13 cellular contexts compared by ENCODE assay signal in genomic region chr1:226786550-226786949, GRCh38. TPM values are rescaled to one million over a fixed set of nuclear protein-coding genes. Genes with fewer than 3 reads are reported as not detected.
DNase-seq lines count a peak whose midpoint lies in the region; ATAC-seq and TF ChIP-seq lines count a peak whose summit lies in the region.
"Had no signal": no experiment of that assay in that cellular context is flagged by ENCODE, and none has a peak within 500 bp of the region (broad histone marks: within the 10 kb centered on the region; RNA-seq: fewer than 3 reads in every experiment).

No MANE protein-coding gene starts in this region.

- H3K27me3 ChIP-seq in psoas muscle (ENCODE audit: insufficient read depth in 3 of 3, low read length in 2 of 3) (no peaks in the 10 kb centered on the region), left ventricle myocardium inferior (ENCODE audit: low read depth) (no peaks in the 10 kb centered on the region)

- no peaks in the 10 kb centered on the region for H3K36me3 ChIP-seq in psoas muscle (ENCODE audit: insufficient read depth in 1 of 2, low read depth in 1 of 2)
- H3K36me3 ChIP-seq in left ventricle myocardium inferior, result no peaks in the 10 kb centered on the region

- H3K27ac ChIP-seq in psoas muscle, result no peak overlapping the region
- H3K27ac ChIP-seq in left ventricle myocardium inferior (replicated peaks), result no peak overlapping the region

- H3K9me3 ChIP-seq in psoas muscle (no peaks in the 10 kb centered on the region), left ventricle myocardium inferior (replicated peaks) (no peaks in the 10 kb centered on the region)

- H3K9me3 Mint-ChIP-seq in stimulated activated effector memory CD8-positive, alpha-beta T cell treated with anti-CD3 and anti-CD28 coated beads, Interleukin-12 subunit alpha, Interleukin-12 subunit beta, amount 100 ng/mL, for 72 hours, result no peaks in the 10 kb centered on the region
- H3K9me3 Mint-ChIP-seq: neural crest cell had no signal

- DNase-seq in stimulated activated effector memory CD8-positive, alpha-beta T cell treated with anti-CD3 and anti-CD28 coated beads, Interleukin-12 subunit alpha, Interleukin-12 subunit beta, amount 100 ng/mL, for 72 hours (ENCODE audit: low spot score in 2 of 2), result no peak
- no peak for DNase-seq in psoas muscle
- no peak for DNase-seq in epidermal melanocyte (ENCODE audit: insufficient read length, low spot score)
- DNase-seq in GM03348 (ENCODE audit: low spot score), result no peak
- no peak for DNase-seq in left ventricle myocardium inferior
- DNase-seq: activated CD4-positive, alpha-beta T cell treated with anti-CD3 and anti-CD28 coated beads for 1 hour; activated naive CD4-positive, alpha-beta T cell treated with Interleukin-2 at 50 U/mL for 16 hours; NCI-H1092; NCI-H82 had no signal

- no peaks in the 10 kb centered on the region for H3K36me3 Mint-ChIP-seq in stimulated activated effector memory CD8-positive, alpha-beta T cell treated with anti-CD3 and anti-CD28 coated beads, Interleukin-12 subunit alpha, Interleukin-12 subunit beta, amount 100 ng/mL, for 72 hours

- no peaks in the 10 kb centered on the region for H3K4me1 Mint-ChIP-seq in stimulated activated effector memory CD8-positive, alpha-beta T cell treated with anti-CD3 and anti-CD28 coated beads, Interleukin-12 subunit alpha, Interleukin-12 subunit beta, amount 100 ng/mL, for 72 hours

- H3K4me3 Mint-ChIP-seq in stimulated activated effector memory CD8-positive, alpha-beta T cell treated with anti-CD3 and anti-CD28 coated beads, Interleukin-12 subunit alpha, Interleukin-12 subunit beta, amount 100 ng/mL, for 72 hours, result no peak overlapping the region
- H3K4me3 Mint-ChIP-seq: neural crest cell had no signal

- no peak for TF ChIP-seq CTCF in psoas muscle (IDR thresholded peaks at IDR 0.05)
- no peak for TF ChIP-seq CTCF in left ventricle myocardium inferior (IDR thresholded peaks at IDR 0.05; ENCODE audit: borderline replicate concordance)

- peak; percentile 74 for ATAC-seq in GM18909 (IDR thresholded peaks at IDR 0.05; ENCODE audit: poor library complexity, unreplicated experiment)
- ATAC-seq in GM21619 (IDR thresholded peaks at IDR 0.05; ENCODE audit: unreplicated experiment), result peak; percentile 90
- peak; percentile 73 for ATAC-seq in HG03108 (IDR thresholded peaks at IDR 0.05; ENCODE audit: unreplicated experiment)
- peak; percentile 71 for ATAC-seq in stimulated activated effector memory CD8-positive, alpha-beta T cell treated with anti-CD3 and anti-CD28 coated beads, Interleukin-12 subunit alpha, Interleukin-12 subunit beta, amount 100 ng/mL, for 72 hours
- ATAC-seq in psoas muscle, result no peak

- no peak overlapping the region for H3K27ac Mint-ChIP-seq in stimulated activated effector memory CD8-positive, alpha-beta T cell treated with anti-CD3 and anti-CD28 coated beads, Interleukin-12 subunit alpha, Interleukin-12 subunit beta, amount 100 ng/mL, for 72 hours

- 95 to 97% (median 95%) methylated on average over 3 of the region's 3 CpGs for WGBS in psoas muscle, 3 donors

- no peak overlapping the region for H3K4me3 ChIP-seq in psoas muscle
- H3K4me3 ChIP-seq in left ventricle myocardium inferior, result no peak overlapping the region

- intact Hi-C loops in psoas muscle (cut with DNase I) (no loop called here), left ventricle myocardium inferior (cut with micrococcal nuclease) (no loop called here)

- H3K4me1 ChIP-seq in psoas muscle (no peaks in the 10 kb centered on the region), left ventricle myocardium inferior (peaks cover 18% of the 10 kb centered on the region)

RNA-seq across cellular contexts. Expression of gene ITPKB, which starts 47.5 kb away (rescaled TPM):
- total RNA-seq in psoas muscle (10 to 100 TPM in 3 of 4 donors, 1 to 10 TPM in 1; 7.7 to 14.1 (median 12.3) TPM), left ventricle myocardium inferior (15.7 TPM)
- 1 to 10 TPM; 3.9 to 8.9 (median 8.4) TPM for polyA plus RNA-seq in psoas muscle

Comparison
In these comparisons a context has a peak if more than half of its experiments do, and no peak if none do; other contexts are left out.
1. ATAC-seq: peak in GM18909 (single experiment), GM21619 (single experiment), HG03108 (single experiment) and stimulated activated effector memory CD8-positive, alpha-beta T cell treated with anti-CD3 and anti-CD28 coated beads, Interleukin-12 subunit alpha, Interleukin-12 subunit beta, amount 100 ng/mL, for 72 hours (single experiment); none in psoas muscle (0 of 4).